In genomic region chr11:27699926-27700350, GRCh38 we compare ENCODE assay signal across 9 cellular contexts. TPM values are rescaled to one million over a fixed set of nuclear protein-coding genes. Genes with fewer than 3 reads are reported as not detected.
DNase-seq lines count a peak whose midpoint lies in the region; ATAC-seq and TF ChIP-seq lines count a peak whose summit lies in the region.
"Had no signal": no experiment of that assay in that cellular context is flagged by ENCODE, and none has a peak within 500 bp of the region (broad histone marks: within the 10 kb centered on the region; RNA-seq: fewer than 3 reads in every experiment).

No MANE protein-coding gene starts in this region.

- H3K4me3 ChIP-seq in brain microvascular endothelial cell (ENCODE audit: low read depth, low read length), result peak overlapping the region; percentile 84
- peak overlapping the region; percentile 94 to 95 for H3K4me3 ChIP-seq in mesenchymal stem cell (ENCODE audit: insufficient read depth in 1 of 2, low read depth in 1 of 2, low read length in 2 of 2)

- peaks cover 4% of the 10 kb centered on the region for H3K79me1 ChIP-seq in mesenchymal stem cell (replicated peaks; ENCODE audit: low read length, poor library complexity, severe bottlenecking)

- TF ChIP-seq CTCF in brain microvascular endothelial cell (IDR thresholded peaks at IDR 0.05; ENCODE audit: low read depth, low read length, missing control alignments), result no peak
- TF ChIP-seq CTCF in type B pancreatic cell (conservative IDR thresholded peaks at IDR 0.05), result no peak

- H3K27me3 ChIP-seq in brain microvascular endothelial cell (replicated peaks) (no peaks in the 10 kb centered on the region), mesenchymal stem cell (ENCODE audit: control insufficient read depth in 1 of 2, insufficient read depth in 1 of 2, low read length in 2 of 2) (no peaks in the 10 kb centered on the region)

- no peaks in the 10 kb centered on the region for H3K4me1 ChIP-seq in mesenchymal stem cell (ENCODE audit: control insufficient read depth, insufficient read depth, low read depth, low read length)

- H2AFZ ChIP-seq in mesenchymal stem cell (ENCODE audit: low read depth, low read length), result peak overlapping the region; percentile 68

- H3K9ac ChIP-seq in mesenchymal stem cell (ENCODE audit: low read length), result peak overlapping the region; percentile 85

- peak overlapping the region; percentile 96 to 97 for H3K18ac ChIP-seq in mesenchymal stem cell (ENCODE audit: low read depth in 1 of 2, low read length in 2 of 2)

- peak overlapping the region; percentile 93 for H3K4me3 Mint-ChIP-seq in type B pancreatic cell
- no peak overlapping the region for H3K4me3 Mint-ChIP-seq in natural killer cell treated with Interleukin-12 subunit alpha and Interleukin-12 subunit beta and Interleukin-15 and Interleukin-18, amount 100 ng/mL, for 72 hours

- no peak overlapping the region for H3K27ac Mint-ChIP-seq in type B pancreatic cell
- H3K27ac Mint-ChIP-seq in natural killer cell treated with Interleukin-12 subunit alpha and Interleukin-12 subunit beta and Interleukin-15 and Interleukin-18, amount 100 ng/mL, for 72 hours, result no peak overlapping the region

- peak overlapping the region; percentile 57 to 90 for H3K14ac ChIP-seq in mesenchymal stem cell (ENCODE audit: low read length in 2 of 2)

- no peaks in the 10 kb centered on the region for H3K9me3 Mint-ChIP-seq in type B pancreatic cell
- peaks cover 2% of the 10 kb centered on the region for H3K9me3 Mint-ChIP-seq in natural killer cell treated with Interleukin-12 subunit alpha and Interleukin-12 subunit beta and Interleukin-15 and Interleukin-18, amount 100 ng/mL, for 72 hours

- no peak for ATAC-seq in GM18907 (IDR thresholded peaks at IDR 0.05; ENCODE audit: unreplicated experiment)
- no peak for ATAC-seq in natural killer cell treated with Interleukin-12 subunit alpha and Interleukin-12 subunit beta and Interleukin-15 and Interleukin-18, amount 100 ng/mL, for 72 hours

- H3K36me3 ChIP-seq in brain microvascular endothelial cell (replicated peaks) (no peaks in the 10 kb centered on the region), mesenchymal stem cell (ENCODE audit: control insufficient read depth in 1 of 2, insufficient read depth in 2 of 2, low read depth in 1 of 2, low read length in 2 of 2) (no peaks in the 10 kb centered on the region)

- H2BK120ac ChIP-seq in mesenchymal stem cell (ENCODE audit: low read depth, low read length), result peak overlapping the region; percentile 85

- peaks cover 18% of the 10 kb centered on the region for H3K4me1 Mint-ChIP-seq in type B pancreatic cell (ENCODE audit: unreplicated experiment)
- peaks cover 7 to 13% of the 10 kb centered on the region in 2 donors for H3K4me1 Mint-ChIP-seq in natural killer cell treated with Interleukin-12 subunit alpha and Interleukin-12 subunit beta and Interleukin-15 and Interleukin-18, amount 100 ng/mL, for 72 hours (ENCODE audit: low read depth in 2 of 2)

- peak overlapping the region; percentile 82 for H2BK5ac ChIP-seq in mesenchymal stem cell (ENCODE audit: low read depth, low read length, poor library complexity, severe bottlenecking)

- no peaks in the 10 kb centered on the region for H3K36me3 Mint-ChIP-seq in type B pancreatic cell
- peaks cover 4% of the 10 kb centered on the region for H3K36me3 Mint-ChIP-seq in natural killer cell treated with Interleukin-12 subunit alpha and Interleukin-12 subunit beta and Interleukin-15 and Interleukin-18, amount 100 ng/mL, for 72 hours

- H3K27ac ChIP-seq in brain microvascular endothelial cell (peak overlapping the region; percentile 89), mesenchymal stem cell (ENCODE audit: low read length, poor library complexity, severe bottlenecking) (peak overlapping the region; percentile 82)

- H2BK15ac ChIP-seq in mesenchymal stem cell (ENCODE audit: low read depth, poor library complexity, severe bottlenecking), result peak overlapping the region; percentile 44

- H2AK5ac ChIP-seq in mesenchymal stem cell (ENCODE audit: low read length, severe bottlenecking), result peak overlapping the region; percentile 62

- H3K23ac ChIP-seq in mesenchymal stem cell (ENCODE audit: low read length in 2 of 2), result peak overlapping the region in 1 of 2 experiments; percentile 96

- H3K4ac ChIP-seq in mesenchymal stem cell (ENCODE audit: low read depth in 1 of 2, low read length in 2 of 2), result peak overlapping the region; percentile 91 to 99

- H3K9me3 ChIP-seq in mesenchymal stem cell (ENCODE audit: control insufficient read depth, low read length), result no peaks in the 10 kb centered on the region

- H4K8ac ChIP-seq in mesenchymal stem cell (ENCODE audit: low read length), result peak overlapping the region; percentile 52

- H2BK12ac ChIP-seq in mesenchymal stem cell (ENCODE audit: low read length in 2 of 2), result peak overlapping the region in 1 of 2 experiments; percentile 76

- H4K91ac ChIP-seq in mesenchymal stem cell (ENCODE audit: low read length), result peak overlapping the region; percentile 84

- peak; percentile 57 for DNase-seq in activated CD8-positive, alpha-beta memory T cell treated with anti-CD3 and anti-CD28 coated beads for 24 hours
- DNase-seq in activated CD8-positive, alpha-beta memory T cell treated with anti-CD3 and anti-CD28 coated beads, Interleukin-2, amount 50 U/mL, for 4 hours, result no peak
- DNase-seq in brain microvascular endothelial cell (no peak), mesenchymal stem cell (no peak), type B pancreatic cell (ENCODE audit: extremely low spot score, unreplicated experiment) (peak; percentile 72), GDM1 (lab: John Stamatoyannopoulos, UW) (no peak)
- DNase-seq in natural killer cell treated with Interleukin-12 subunit alpha and Interleukin-12 subunit beta and Interleukin-15 and Interleukin-18, amount 100 ng/mL, for 72 hours (ENCODE audit: low spot score), result no peak
- DNase-seq: midbrain had no signal

- peak overlapping the region; percentile 80 for H3K4me2 ChIP-seq in mesenchymal stem cell (ENCODE audit: low read length, poor library complexity, severe bottlenecking)

- peaks cover 60% of the 10 kb centered on the region for H3K27me3 Mint-ChIP-seq in type B pancreatic cell
- peaks cover 41 to 69% of the 10 kb centered on the region in 2 donors for H3K27me3 Mint-ChIP-seq in natural killer cell treated with Interleukin-12 subunit alpha and Interleukin-12 subunit beta and Interleukin-15 and Interleukin-18, amount 100 ng/mL, for 72 hours

- in situ Hi-C loops in brain microvascular endothelial cell (cut with HindIII; ENCODE audit: low pct_ligation_motif_present, low sequenced_read_pairs), result loop anchor here (25.0 kb wide), 1 partner anchor 212 kb away; no protein-coding TSS in a partner anchor

- 1% methylated on average over 21 of the region's 28 CpGs for WGBS in mesenchymal stem cell

RNA-seq across cellular contexts. Expression of gene BDNF, which starts 0.3 kb away (rescaled TPM):
- polyA plus RNA-seq in mesenchymal stem cell (2013, experiment 1 of 2), result 38.5 TPM
- 40.6 TPM for polyA plus RNA-seq in mesenchymal stem cell (2013, experiment 2 of 2)
- 3.6 and 5.5 TPM in 2 replicates for total RNA-seq in type B pancreatic cell (ENCODE audit: low replicate concordance)
- total RNA-seq in natural killer cell treated with Interleukin-12 subunit alpha and Interleukin-12 subunit beta and Interleukin-15 and Interleukin-18, amount 100 ng/mL, for 72 hours, result not detected

Comparison
In these comparisons a context has a peak if more than half of its experiments do, and no peak if none do; other contexts are left out.
1. DNase-seq: peak in activated CD8-positive, alpha-beta memory T cell treated with anti-CD3 and anti-CD28 coated beads for 24 hours (single experiment) and type B pancreatic cell (single experiment); none in activated CD8-positive, alpha-beta memory T cell treated with anti-CD3 and anti-CD28 coated beads, Interleukin-2, amount 50 U/mL, for 4 hours (single experiment), brain microvascular endothelial cell (single experiment), mesenchymal stem cell (single experiment), GDM1 (single experiment) and natural killer cell treated with Interleukin-12 subunit alpha and Interleukin-12 subunit beta and Interleukin-15 and Interleukin-18, amount 100 ng/mL, for 72 hours (single experiment).